ENCODE assay signal across 21 cellular contexts in genomic region chr3:181738551-181738950, GRCh38. TPM values are rescaled to one million over a fixed set of nuclear protein-coding genes. Genes with fewer than 3 reads are reported as not detected.
DNase-seq lines count a peak whose midpoint lies in the region; ATAC-seq and TF ChIP-seq lines count a peak whose summit lies in the region.
"Had no signal": no experiment of that assay in that cellular context is flagged by ENCODE, and none has a peak within 500 bp of the region (broad histone marks: within the 10 kb centered on the region; RNA-seq: fewer than 3 reads in every experiment).

No MANE protein-coding gene starts in this region.

- peaks cover 96% of the 10 kb centered on the region for H3K4me1 ChIP-seq in OCI-LY1 (ENCODE audit: insufficient read depth, low read length, severe bottlenecking)
- H3K4me1 ChIP-seq: A549; BLaER1 treated with 17β-estradiol and CSF1 and Interleukin-3, amounts not matched to agents 10 nM and 100 nM had no signal

- H3K9me3 ChIP-seq in OCI-LY1 (ENCODE audit: low read length): no peaks in the 10 kb centered on the region
- H3K9me3 ChIP-seq: A549; BE2C; BLaER1 treated with 17β-estradiol and CSF1 and Interleukin-3, amounts not matched to agents 10 nM and 100 nM had no signal

- ATAC-seq in GM18870 (IDR thresholded peaks at IDR 0.05; ENCODE audit: unreplicated experiment) (no peak), HG03159 (IDR thresholded peaks at IDR 0.05; ENCODE audit: unreplicated experiment) (no peak)
- ATAC-seq in stimulated activated naive CD8-positive, alpha-beta T cell treated with anti-CD3 and anti-CD28 coated beads, Interleukin-15, amount 100 ng/mL, for 72 hours: no peak
- ATAC-seq: A549, GM23338, HCT116 had no signal

- no peak overlapping the region for H3K9ac ChIP-seq in OCI-LY1 (ENCODE audit: low read length)
- H3K9ac ChIP-seq: BLaER1 treated with 17β-estradiol and CSF1 and Interleukin-3, amounts not matched to agents 10 nM and 100 nM had no signal

- peaks cover 58% of the 10 kb centered on the region for H3K4me1 Mint-ChIP-seq in brain
- no peaks in the 10 kb centered on the region for H3K4me1 Mint-ChIP-seq in stimulated activated naive CD8-positive, alpha-beta T cell treated with anti-CD3 and anti-CD28 coated beads, Interleukin-15, amount 100 ng/mL, for 72 hours
- H3K4me1 Mint-ChIP-seq: CD14-positive monocyte had no signal

- 0 out of 2 replicates have a peak, but pooled peaks cover 6% of the 10 kb centered on the region for H3F3A ChIP-seq in OCI-LY1 (ENCODE audit: insufficient read depth, low read length)

- H3K4me2 ChIP-seq in OCI-LY1 (ENCODE audit: low read length): no peak overlapping the region
- H3K4me2 ChIP-seq: A549; BLaER1 treated with 17β-estradiol and CSF1 and Interleukin-3, amounts not matched to agents 10 nM and 100 nM; GM23338 had no signal

- no peaks in the 10 kb centered on the region for H3K27me3 ChIP-seq in OCI-LY1 (ENCODE audit: insufficient read depth, low read length)
- H3K27me3 ChIP-seq: BE2C; BLaER1 treated with 17β-estradiol and CSF1 and Interleukin-3, amounts not matched to agents 10 nM and 100 nM had no signal

- H3K27me3 Mint-ChIP-seq in brain: peaks cover 4% of the 10 kb centered on the region
- peaks cover 9% of the 10 kb centered on the region for H3K27me3 Mint-ChIP-seq in stimulated activated naive CD8-positive, alpha-beta T cell treated with anti-CD3 and anti-CD28 coated beads, Interleukin-15, amount 100 ng/mL, for 72 hours

- no peak overlapping the region for H3K4me3 ChIP-seq in OCI-LY1 (ENCODE audit: low read depth, low read length, poor library complexity, severe bottlenecking)
- H3K4me3 ChIP-seq: A549; BLaER1 treated with 17β-estradiol and CSF1 and Interleukin-3, amounts not matched to agents 10 nM and 100 nM; GM23338 had no signal

- no peaks in the 10 kb centered on the region for H3K9me2 ChIP-seq in OCI-LY1 (ENCODE audit: low read depth, low read length)

- H3K27ac ChIP-seq in OCI-LY1 (ENCODE audit: low read depth, low read length, poor library complexity, severe bottlenecking) (peak overlapping the region; percentile 32), substantia nigra (ENCODE audit: low read depth, low read length, poor library complexity, severe bottlenecking) (peak overlapping the region; percentile 24)
- H3K27ac ChIP-seq: A549; BLaER1 treated with 17β-estradiol and CSF1 and Interleukin-3, amounts not matched to agents 10 nM and 100 nM had no signal

- no peaks in the 10 kb centered on the region for H4K20me1 ChIP-seq in OCI-LY1 (ENCODE audit: insufficient read depth, low read length)
- H4K20me1 ChIP-seq: BLaER1 treated with 17β-estradiol and CSF1 and Interleukin-3, amounts not matched to agents 10 nM and 100 nM had no signal

- H3K4me3 Mint-ChIP-seq in brain: no peak overlapping the region
- no peak overlapping the region for H3K4me3 Mint-ChIP-seq in stimulated activated naive CD8-positive, alpha-beta T cell treated with anti-CD3 and anti-CD28 coated beads, Interleukin-15, amount 100 ng/mL, for 72 hours
- H3K4me3 Mint-ChIP-seq: CD14-positive monocyte; CD4-positive, alpha-beta T cell; GM23338; H9 had no signal

- H2AFZ ChIP-seq in OCI-LY1 (ENCODE audit: low read length): no peak overlapping the region
- H2AFZ ChIP-seq: GM23338 had no signal

- DNase-seq in NCI-H146 (lab: John Stamatoyannopoulos, UW) (peak; percentile 72), substantia nigra (lab: John Stamatoyannopoulos, UW) (no peak)
- DNase-seq in stimulated activated naive CD8-positive, alpha-beta T cell treated with anti-CD3 and anti-CD28 coated beads, Interleukin-15, amount 100 ng/mL, for 72 hours: no peak
- DNase-seq: 8988T; ACHN; AML-193; BE2C; CD4-positive, alpha-beta T cell; COR-L47; DMS153; DND-41; H9 had no signal

- H3K27ac Mint-ChIP-seq in brain: peak overlapping the region in 4 of 5 experiments; percentile 1 to 87 (median 30)
- no peak overlapping the region for H3K27ac Mint-ChIP-seq in stimulated activated naive CD8-positive, alpha-beta T cell treated with anti-CD3 and anti-CD28 coated beads, Interleukin-15, amount 100 ng/mL, for 72 hours
- H3K27ac Mint-ChIP-seq: CD14-positive monocyte; CD4-positive, alpha-beta T cell; GM23338; H9 had no signal

- H3K9me3 Mint-ChIP-seq in brain: no peaks in the 10 kb centered on the region
- no peaks in the 10 kb centered on the region for H3K9me3 Mint-ChIP-seq in stimulated activated naive CD8-positive, alpha-beta T cell treated with anti-CD3 and anti-CD28 coated beads, Interleukin-15, amount 100 ng/mL, for 72 hours
- H3K9me3 Mint-ChIP-seq: CD4-positive, alpha-beta T cell; GM23338; H9 had no signal

- H3K79me2 ChIP-seq in OCI-LY1 (ENCODE audit: insufficient read depth, low read length): peaks cover 51% of the 10 kb centered on the region

- H3K36me3 Mint-ChIP-seq in brain: peaks cover 9% of the 10 kb centered on the region
- H3K36me3 Mint-ChIP-seq: CD14-positive monocyte had no signal

- H3K36me3 ChIP-seq in OCI-LY1 (ENCODE audit: insufficient read depth, low read length): peaks cover 63% of the 10 kb centered on the region
- H3K36me3 ChIP-seq: BE2C; BLaER1 treated with 17β-estradiol and CSF1 and Interleukin-3, amounts not matched to agents 10 nM and 100 nM had no signal

- TF ChIP-seq CTCF in OCI-LY1 (IDR thresholded peaks at IDR 0.05; ENCODE audit: low read length): no peak
- TF ChIP-seq CTCF in brain (conservative IDR thresholded peaks at IDR 0.05): no peak

RNA-seq across cellular contexts. Expression of gene SOX2, which starts 26.8 kb away (rescaled TPM):
- 120 TPM for polyA plus RNA-seq in brain (ENCODE audit: insufficient read depth, low read depth, low replicate concordance)
- polyA plus RNA-seq: CD14-positive monocyte had no signal

Comparison
In these comparisons a context has a peak if more than half of its experiments do, and no peak if none do; other contexts are left out.
1. H3K27ac Mint-ChIP-seq: peak in brain (4 of 5); none in stimulated activated naive CD8-positive, alpha-beta T cell treated with anti-CD3 and anti-CD28 coated beads, Interleukin-15, amount 100 ng/mL, for 72 hours (0 of 2).